ENCODE assay signal across 1 cellular context in the genomic region with DNA sequence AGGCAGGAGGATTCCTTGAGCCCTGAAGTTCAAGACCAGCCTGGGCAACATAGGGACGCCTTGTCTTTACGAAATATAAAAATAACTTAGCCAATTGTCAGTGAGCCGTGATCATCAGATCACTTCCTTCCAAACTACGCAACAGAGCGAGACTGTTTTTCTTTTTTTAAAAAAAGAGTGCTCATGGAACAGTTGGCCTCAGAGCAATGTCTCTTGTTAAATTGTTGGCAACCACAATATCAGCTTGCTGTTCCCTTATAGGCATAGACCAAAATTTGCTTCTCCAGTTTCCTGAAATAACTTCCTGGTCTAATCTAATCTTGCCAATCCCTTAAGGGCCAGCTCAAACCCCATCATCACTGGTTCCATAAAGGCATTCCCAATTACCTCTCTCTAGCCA.
TF ChIP-seq lines count a peak whose summit lies in the region.

No MANE protein-coding gene starts in this region.

TF ChIP-seq in HepG2, 621 proteins besides CTCF, POLR2A, EP300 and RAD21:
- TF ChIP-seq, protein P1, sequence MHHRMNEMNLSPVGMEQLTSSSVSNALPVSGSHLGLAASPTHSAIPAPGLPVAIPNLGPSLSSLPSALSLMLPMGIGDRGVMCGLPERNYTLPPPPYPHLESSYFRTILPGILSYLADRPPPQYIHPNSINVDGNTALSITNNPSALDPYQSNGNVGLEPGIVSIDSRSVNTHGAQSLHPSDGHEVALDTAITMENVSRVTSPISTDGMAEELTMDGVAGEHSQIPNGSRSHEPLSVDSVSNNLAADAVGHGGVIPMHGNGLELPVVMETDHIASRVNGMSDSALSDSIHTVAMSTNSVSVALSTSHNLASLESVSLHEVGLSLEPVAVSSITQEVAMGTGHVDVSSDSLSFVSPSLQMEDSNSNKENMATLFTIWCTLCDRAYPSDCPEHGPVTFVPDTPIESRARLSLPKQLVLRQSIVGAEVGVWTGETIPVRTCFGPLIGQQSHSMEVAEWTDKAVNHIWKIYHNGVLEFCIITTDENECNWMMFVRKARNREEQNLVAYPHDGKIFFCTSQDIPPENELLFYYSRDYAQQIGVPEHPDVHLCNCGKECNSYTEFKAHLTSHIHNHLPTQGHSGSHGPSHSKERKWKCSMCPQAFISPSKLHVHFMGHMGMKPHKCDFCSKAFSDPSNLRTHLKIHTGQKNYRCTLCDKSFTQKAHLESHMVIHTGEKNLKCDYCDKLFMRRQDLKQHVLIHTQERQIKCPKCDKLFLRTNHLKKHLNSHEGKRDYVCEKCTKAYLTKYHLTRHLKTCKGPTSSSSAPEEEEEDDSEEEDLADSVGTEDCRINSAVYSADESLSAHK (CRISPR knock-in tag; IDR thresholded peaks at IDR 0.05; ENCODE audit: borderline replicate concordance), result no peak
- TF ChIP-seq HNF4G (IDR thresholded peaks at IDR 0.05; ENCODE audit: borderline replicate concordance, low read depth, low read length), result no peak
- TF ChIP-seq HNF4G (CRISPR knock-in tag; IDR thresholded peaks at IDR 0.05; ENCODE audit: borderline replicate concordance, low read depth), result no peak
- TF ChIP-seq ZNF569 (CRISPR knock-in tag; IDR thresholded peaks at IDR 0.05; ENCODE audit: borderline replicate concordance), result no peak
- TF ChIP-seq HDAC6 (IDR thresholded peaks at IDR 0.05; ENCODE audit: low read depth, low read length), result no peak
- TF ChIP-seq PCBP1 (IDR thresholded peaks at IDR 0.05; ENCODE audit: borderline replicate concordance, low read depth, low read length), result no peak
- no peak for TF ChIP-seq TAF1 (CRISPR knock-in tag; IDR thresholded peaks at IDR 0.05)
TF ChIP-seq in HepG2: peak in this region for 0.
